16 cellular contexts compared by ENCODE assay signal in genomic region chr3:195025056-195025880, GRCh38.
DNase-seq lines count a peak whose midpoint lies in the region; ATAC-seq and TF ChIP-seq lines count a peak whose summit lies in the region.
"Had no signal": no experiment of that assay in that cellular context is flagged by ENCODE, and none has a peak within 500 bp of the region (broad histone marks: within the 10 kb centered on the region; RNA-seq: fewer than 3 reads in every experiment).

No MANE protein-coding gene starts in this region.

- CTCF ChIA-PET in activated CD8-positive, alpha-beta T cell treated with anti-CD3 and anti-CD28 coated beads, Interleukin-2, amount 10 ng/mL, durations not matched to agents 7 days and 5 days (lab: Charles Lee), result interaction anchor here (1.0 kb wide), 1 partner anchor 307 kb away, joined by 3 read pairs; no protein-coding TSS in a partner anchor

- DNase-seq in CD14-positive monocyte (ENCODE audit: low spot score), result no peak
- DNase-seq in HFF-Myc (ENCODE audit: extremely low read depth, low read depth), result peak; percentile 16
- DNase-seq in sciatic nerve (ENCODE audit: low spot score), result peak; percentile 36
- no peak for DNase-seq in activated CD8-positive, alpha-beta T cell treated with anti-CD3 and anti-CD28 coated beads, Interleukin-2, amount 10 ng/mL, durations not matched to agents 7 days and 5 days
- DNase-seq in activated T-cell treated with anti-CD3 and anti-CD28 coated beads, Interleukin-2, amount 50 U/mL, for 48 hours, result no peak
- DNase-seq: ACHN, GM23248, MM.1S, NCI-H1694 treated with DMSO at 0.1 percent for 48 hours, NCI-H510A, NCI-H774, SW 1271 had no signal

- POLR2A ChIA-PET in activated CD8-positive, alpha-beta T cell treated with anti-CD3 and anti-CD28 coated beads, Interleukin-2, amount 10 ng/mL, durations not matched to agents 7 days and 5 days (lab: Charles Lee), result no interaction called here

- peaks cover 0 to 6% (median 1%) of the 10 kb centered on the region in 7 donors for H3K9me3 Mint-ChIP-seq in CD14-positive monocyte
- no peaks in the 10 kb centered on the region for H3K9me3 Mint-ChIP-seq in dendritic cell treated with granulocyte-macrophage colony-stimulating factor and Interleukin-4, amounts not matched to agents 40 ng/mL and 50 ng/mL, for 4 days
- H3K9me3 Mint-ChIP-seq in activated CD8-positive, alpha-beta T cell treated with anti-CD3 and anti-CD28 coated beads, Interleukin-2, amount 10 ng/mL, durations not matched to agents 7 days and 5 days (ENCODE audit: insufficient read depth), result no peaks in the 10 kb centered on the region

- peaks cover 0 to 2% of the 10 kb centered on the region in 2 donors for H3K36me3 Mint-ChIP-seq in CD14-positive monocyte
- H3K36me3 Mint-ChIP-seq in dendritic cell treated with granulocyte-macrophage colony-stimulating factor and Interleukin-4, amounts not matched to agents 40 ng/mL and 50 ng/mL, for 4 days (ENCODE audit: low read depth), result no peaks in the 10 kb centered on the region
- H3K36me3 Mint-ChIP-seq in activated CD8-positive, alpha-beta T cell treated with anti-CD3 and anti-CD28 coated beads, Interleukin-2, amount 10 ng/mL, durations not matched to agents 7 days and 5 days (ENCODE audit: low read depth), result no peaks in the 10 kb centered on the region

- peak overlapping the region in 4 of 7 donors; percentile 44 to 70 (median 58) for H3K27ac Mint-ChIP-seq in CD14-positive monocyte
- H3K27ac Mint-ChIP-seq in dendritic cell treated with granulocyte-macrophage colony-stimulating factor and Interleukin-4, amounts not matched to agents 40 ng/mL and 50 ng/mL, for 4 days, result peak overlapping the region; percentile 71
- H3K27ac Mint-ChIP-seq in activated CD8-positive, alpha-beta T cell treated with anti-CD3 and anti-CD28 coated beads, Interleukin-2, amount 10 ng/mL, durations not matched to agents 7 days and 5 days, result no peak overlapping the region

- peaks cover 0 to 5% (median 0%) of the 10 kb centered on the region in 3 donors for H3K27me3 Mint-ChIP-seq in CD14-positive monocyte (ENCODE audit: low read depth in 3 of 3)
- peaks cover 1% of the 10 kb centered on the region for H3K27me3 Mint-ChIP-seq in dendritic cell treated with granulocyte-macrophage colony-stimulating factor and Interleukin-4, amounts not matched to agents 40 ng/mL and 50 ng/mL, for 4 days
- peaks cover 2% of the 10 kb centered on the region for H3K27me3 Mint-ChIP-seq in activated CD8-positive, alpha-beta T cell treated with anti-CD3 and anti-CD28 coated beads, Interleukin-2, amount 10 ng/mL, durations not matched to agents 7 days and 5 days (ENCODE audit: low read depth)

- peaks cover 25% of the 10 kb centered on the region for H3K4me1 Mint-ChIP-seq in CD14-positive monocyte
- H3K4me1 Mint-ChIP-seq in dendritic cell treated with granulocyte-macrophage colony-stimulating factor and Interleukin-4, amounts not matched to agents 40 ng/mL and 50 ng/mL, for 4 days (ENCODE audit: low read depth), result peaks cover 29% of the 10 kb centered on the region
- H3K4me1 Mint-ChIP-seq in activated CD8-positive, alpha-beta T cell treated with anti-CD3 and anti-CD28 coated beads, Interleukin-2, amount 10 ng/mL, durations not matched to agents 7 days and 5 days (ENCODE audit: low read depth), result no peaks in the 10 kb centered on the region

- H3K4me3 Mint-ChIP-seq in CD14-positive monocyte, result peak overlapping the region; percentile 3 to 28
- no peak overlapping the region for H3K4me3 Mint-ChIP-seq in dendritic cell treated with granulocyte-macrophage colony-stimulating factor and Interleukin-4, amounts not matched to agents 40 ng/mL and 50 ng/mL, for 4 days
- no peak overlapping the region for H3K4me3 Mint-ChIP-seq in activated CD8-positive, alpha-beta T cell treated with anti-CD3 and anti-CD28 coated beads, Interleukin-2, amount 10 ng/mL, durations not matched to agents 7 days and 5 days

- no peak overlapping the region for H3K4me3 ChIP-seq in HFF-Myc (replicated peaks; ENCODE audit: low read depth, low read length)
- H3K4me3 ChIP-seq: GM23248, HAP-1, SJSA1 had no signal

- ATAC-seq in sciatic nerve (no peak), HG03432 (IDR thresholded peaks at IDR 0.05; ENCODE audit: unreplicated experiment) (no peak)
- no peak for ATAC-seq in activated CD8-positive, alpha-beta T cell treated with anti-CD3 and anti-CD28 coated beads, Interleukin-2, amount 10 ng/mL, durations not matched to agents 7 days and 5 days

- intact Hi-C loops in CD14-positive monocyte (cut with micrococcal nuclease) (no loop called here), sciatic nerve (cut with DNase I) (no loop called here)
- intact Hi-C loops in dendritic cell treated with granulocyte-macrophage colony-stimulating factor and Interleukin-4, amounts not matched to agents 40 ng/mL and 50 ng/mL, for 4 days (cut with micrococcal nuclease), result no loop called here

- TF ChIP-seq CTCF in CD14-positive monocyte (IDR thresholded peaks at IDR 0.05) (no peak), HFF-Myc (IDR thresholded peaks at IDR 0.05; ENCODE audit: low read depth, low read length, missing control alignments) (no peak)

Comparison
In these comparisons a context has a peak if more than half of its experiments do, and no peak if none do; other contexts are left out.
1. DNase-seq: peak in HFF-Myc (single experiment) and sciatic nerve (single experiment); none in CD14-positive monocyte (single experiment), activated CD8-positive, alpha-beta T cell treated with anti-CD3 and anti-CD28 coated beads, Interleukin-2, amount 10 ng/mL, durations not matched to agents 7 days and 5 days (single experiment) and activated T-cell treated with anti-CD3 and anti-CD28 coated beads, Interleukin-2, amount 50 U/mL, for 48 hours (0 of 2).
2. H3K4me3 Mint-ChIP-seq: peak in CD14-positive monocyte (2 of 2); none in dendritic cell treated with granulocyte-macrophage colony-stimulating factor and Interleukin-4, amounts not matched to agents 40 ng/mL and 50 ng/mL, for 4 days (single experiment) and activated CD8-positive, alpha-beta T cell treated with anti-CD3 and anti-CD28 coated beads, Interleukin-2, amount 10 ng/mL, durations not matched to agents 7 days and 5 days (single experiment).